1 cellular context compared by ENCODE assay signal in the genomic region with DNA sequence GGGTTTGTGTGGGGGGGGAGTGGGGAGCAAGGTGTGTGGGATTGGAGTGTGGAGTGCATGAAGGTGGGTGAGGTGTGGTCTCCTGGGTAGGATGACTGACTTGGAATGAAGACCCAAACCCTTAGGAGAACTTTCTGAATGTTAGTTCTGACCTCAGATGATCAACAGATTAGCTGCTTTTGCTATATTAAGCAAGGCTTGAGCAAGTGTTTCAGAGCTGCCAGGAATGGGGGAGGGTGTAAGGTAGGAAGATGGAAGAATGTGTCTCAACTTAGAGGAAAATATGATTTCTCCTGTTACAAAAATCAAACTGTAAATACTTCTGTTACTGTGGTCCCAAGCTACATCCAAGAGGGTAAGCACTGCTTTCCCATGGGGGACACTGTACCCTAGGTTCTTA.
TF ChIP-seq lines count a peak whose summit lies in the region.

No MANE protein-coding gene starts in this region.

TF ChIP-seq in IMR-90, 13 proteins besides CTCF, POLR2A, EP300 and RAD21:
- TF ChIP-seq RCOR1 (IDR thresholded peaks at IDR 0.05; ENCODE audit: insufficient replicate concordance, low read length) (no peak), NFE2L2 (IDR thresholded peaks at IDR 0.05; ENCODE audit: low read depth, low read length) (no peak), SMC3 (IDR thresholded peaks at IDR 0.05; ENCODE audit: low read depth, low read length) (no peak), FOS (IDR thresholded peaks at IDR 0.05; ENCODE audit: low read depth, low read length) (no peak), CHD1 (IDR thresholded peaks at IDR 0.05; ENCODE audit: low read depth, low read length) (no peak), MXI1 (IDR thresholded peaks at IDR 0.05; ENCODE audit: borderline replicate concordance, low read depth, low read length) (no peak), CEBPB (IDR thresholded peaks at IDR 0.05; ENCODE audit: low read depth, low read length) (no peak), BHLHE40 (IDR thresholded peaks at IDR 0.05; ENCODE audit: low read depth, low read length) (no peak), MAZ (IDR thresholded peaks at IDR 0.05; ENCODE audit: borderline replicate concordance, low read depth, low read length) (no peak), RFX5 (IDR thresholded peaks at IDR 0.05; ENCODE audit: low read depth, low read length) (no peak), MAFK (IDR thresholded peaks at IDR 0.05; ENCODE audit: low read depth, low read length) (no peak)
- TF ChIP-seq, protein P1, sequence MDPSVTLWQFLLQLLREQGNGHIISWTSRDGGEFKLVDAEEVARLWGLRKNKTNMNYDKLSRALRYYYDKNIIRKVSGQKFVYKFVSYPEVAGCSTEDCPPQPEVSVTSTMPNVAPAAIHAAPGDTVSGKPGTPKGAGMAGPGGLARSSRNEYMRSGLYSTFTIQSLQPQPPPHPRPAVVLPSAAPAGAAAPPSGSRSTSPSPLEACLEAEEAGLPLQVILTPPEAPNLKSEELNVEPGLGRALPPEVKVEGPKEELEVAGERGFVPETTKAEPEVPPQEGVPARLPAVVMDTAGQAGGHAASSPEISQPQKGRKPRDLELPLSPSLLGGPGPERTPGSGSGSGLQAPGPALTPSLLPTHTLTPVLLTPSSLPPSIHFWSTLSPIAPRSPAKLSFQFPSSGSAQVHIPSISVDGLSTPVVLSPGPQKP (IDR thresholded peaks at IDR 0.05; ENCODE audit: borderline replicate concordance, low read depth, low read length) = no peak
- TF ChIP-seq, protein P2, sequence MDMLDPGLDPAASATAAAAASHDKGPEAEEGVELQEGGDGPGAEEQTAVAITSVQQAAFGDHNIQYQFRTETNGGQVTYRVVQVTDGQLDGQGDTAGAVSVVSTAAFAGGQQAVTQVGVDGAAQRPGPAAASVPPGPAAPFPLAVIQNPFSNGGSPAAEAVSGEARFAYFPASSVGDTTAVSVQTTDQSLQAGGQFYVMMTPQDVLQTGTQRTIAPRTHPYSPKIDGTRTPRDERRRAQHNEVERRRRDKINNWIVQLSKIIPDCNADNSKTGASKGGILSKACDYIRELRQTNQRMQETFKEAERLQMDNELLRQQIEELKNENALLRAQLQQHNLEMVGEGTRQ (IDR thresholded peaks at IDR 0.05; ENCODE audit: low read depth, low read length) = no peak
TF ChIP-seq in IMR-90: peak in this region for 0.
